Comparison of ENCODE assay signal across 17 cellular contexts in the genomic region with DNA sequence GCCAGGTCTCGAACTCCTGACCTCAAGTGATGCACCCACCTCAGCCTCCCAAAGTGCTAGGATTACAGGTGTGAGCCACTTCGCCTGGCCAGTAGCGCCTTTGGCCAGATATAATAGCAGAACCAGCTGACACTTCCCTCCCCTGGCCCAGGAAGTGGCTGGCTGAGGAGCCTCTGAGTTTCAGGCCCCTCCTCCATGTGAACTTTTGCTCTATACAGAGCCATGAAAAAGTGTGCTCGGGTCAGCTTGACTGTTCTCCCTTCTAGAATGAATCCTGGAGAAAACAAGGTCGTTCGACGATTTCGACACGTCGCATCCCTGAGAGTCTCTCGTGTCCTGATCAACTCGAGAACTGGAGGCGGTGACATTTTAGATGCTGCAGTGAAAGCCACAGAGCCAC.
"Had no signal": no experiment of that assay in that cellular context is flagged by ENCODE, and none has a peak within 500 bp of the region (broad histone marks: within the 10 kb centered on the region; RNA-seq: fewer than 3 reads in every experiment).

No MANE protein-coding gene starts in this region.

- H3K9me3 Mint-ChIP-seq: activated CD8-positive, alpha-beta T cell treated with anti-CD3 and anti-CD28 coated beads for 36 hours; activated naive CD4-positive, alpha-beta T cell treated with anti-CD3 and anti-CD28 coated beads for 36 hours; activated T-cell treated with anti-CD3 and anti-CD28 coated beads, Interleukin-2, amount 50 U/mL, for 24 hours; central memory CD8-positive, alpha-beta T cell; immature natural killer cell; memory B cell; naive thymus-derived CD4-positive, alpha-beta T cell; stimulated activated effector memory CD8-positive, alpha-beta T cell treated with anti-CD3 and anti-CD28 coated beads, Interleukin-12 subunit alpha, Interleukin-12 subunit beta, amount 100 ng/mL, for 72 hours had no signal

- DNase-seq: activated T-cell treated with anti-CD3 and anti-CD28 coated beads, Interleukin-2, amount 50 U/mL, for 24 hours; immature natural killer cell; naive thymus-derived CD4-positive, alpha-beta T cell; stimulated activated CD4-positive, alpha-beta T cell treated with anti-CD3 and anti-CD28 coated beads, Interleukin-4, amount 100 ng/mL, for 24 hours; T-helper 2 cell had no signal

- H3K4me1 Mint-ChIP-seq: immature natural killer cell had no signal

- H3K9me3 ChIP-seq: colonic mucosa, gastrocnemius medialis, heart left ventricle, mucosa of descending colon, ovary had no signal

- H3K27ac ChIP-seq: brain microvascular endothelial cell, colonic mucosa, ovary, WERI-Rb-1 had no signal

- H3K4me3 Mint-ChIP-seq: activated CD8-positive, alpha-beta T cell treated with anti-CD3 and anti-CD28 coated beads for 36 hours; activated naive CD4-positive, alpha-beta T cell treated with anti-CD3 and anti-CD28 coated beads for 36 hours; activated T-cell treated with anti-CD3 and anti-CD28 coated beads, Interleukin-2, amount 50 U/mL, for 24 hours; central memory CD8-positive, alpha-beta T cell; immature natural killer cell; memory B cell; naive thymus-derived CD4-positive, alpha-beta T cell; stimulated activated effector memory CD8-positive, alpha-beta T cell treated with anti-CD3 and anti-CD28 coated beads, Interleukin-12 subunit alpha, Interleukin-12 subunit beta, amount 100 ng/mL, for 72 hours had no signal

- ATAC-seq: stimulated activated effector memory CD8-positive, alpha-beta T cell treated with anti-CD3 and anti-CD28 coated beads, Interleukin-12 subunit alpha, Interleukin-12 subunit beta, amount 100 ng/mL, for 72 hours had no signal

- H3K4me1 ChIP-seq: colonic mucosa, gastrocnemius medialis had no signal

- H3K4me3 ChIP-seq: colonic mucosa, gastrocnemius medialis, mucosa of descending colon, ovary had no signal

- H3K27ac Mint-ChIP-seq: activated CD8-positive, alpha-beta T cell treated with anti-CD3 and anti-CD28 coated beads for 36 hours; activated naive CD4-positive, alpha-beta T cell treated with anti-CD3 and anti-CD28 coated beads for 36 hours; activated T-cell treated with anti-CD3 and anti-CD28 coated beads, Interleukin-2, amount 50 U/mL, for 24 hours; immature natural killer cell; memory B cell; stimulated activated effector memory CD8-positive, alpha-beta T cell treated with anti-CD3 and anti-CD28 coated beads, Interleukin-12 subunit alpha, Interleukin-12 subunit beta, amount 100 ng/mL, for 72 hours had no signal

- H3K36me3 ChIP-seq: ovary had no signal

- H3K27me3 ChIP-seq: brain microvascular endothelial cell, colonic mucosa, gastrocnemius medialis, heart left ventricle, ovary had no signal

- H3K27me3 Mint-ChIP-seq: activated CD8-positive, alpha-beta T cell treated with anti-CD3 and anti-CD28 coated beads for 36 hours; activated T-cell treated with anti-CD3 and anti-CD28 coated beads, Interleukin-2, amount 50 U/mL, for 24 hours; central memory CD8-positive, alpha-beta T cell; memory B cell; naive thymus-derived CD4-positive, alpha-beta T cell had no signal
